In the genomic region with DNA sequence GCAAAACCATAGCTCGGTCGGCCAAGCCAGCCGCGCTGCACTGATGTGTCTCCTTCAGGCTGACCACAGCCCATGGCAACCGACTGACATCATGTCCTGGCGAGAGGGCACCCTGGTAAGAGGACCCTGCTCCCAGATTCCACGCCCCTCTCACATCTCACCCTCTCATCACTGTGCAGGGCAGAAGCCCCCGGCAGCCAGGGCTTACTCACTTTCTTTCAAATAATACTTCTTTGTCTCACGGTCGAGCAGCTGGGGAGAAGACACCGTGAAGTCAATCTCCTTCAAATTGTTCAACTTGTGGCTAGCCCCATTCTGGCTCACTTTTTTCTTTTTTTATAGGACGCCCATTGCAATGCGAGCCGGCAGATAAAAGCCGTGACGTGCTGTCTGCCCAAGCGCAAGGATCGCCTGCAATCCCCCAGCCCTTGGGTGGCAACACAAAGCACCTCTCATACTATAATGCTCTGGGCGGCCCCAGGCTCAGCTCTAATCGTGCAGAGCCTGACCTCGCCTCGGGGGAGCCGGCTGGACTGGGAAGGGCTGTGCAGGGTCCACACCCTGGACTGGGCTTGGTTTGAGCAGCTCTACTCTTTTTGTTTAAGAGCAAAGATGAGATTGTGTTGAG, we compare ENCODE assay signal across 13 cellular contexts. TPM values are rescaled to one million over a fixed set of nuclear protein-coding genes. Genes with fewer than 3 reads are reported as not detected.
DNase-seq lines count a peak whose midpoint lies in the region; ATAC-seq, FAIRE-seq and TF ChIP-seq lines count a peak whose summit lies in the region.
"Had no signal": no experiment of that assay in that cellular context is flagged by ENCODE, and none has a peak within 500 bp of the region (broad histone marks: within the 10 kb centered on the region; RNA-seq: fewer than 3 reads in every experiment).

No MANE protein-coding gene starts in this region.

- H3K9me3 ChIP-seq in hepatocyte (ENCODE audit: low read depth) = no peaks in the 10 kb centered on the region

- peak overlapping the region; percentile 79 for H3K27ac ChIP-seq in hepatocyte
- H3K27ac ChIP-seq: parathyroid adenoma had no signal

- no peak for ATAC-seq in HG02870 (IDR thresholded peaks at IDR 0.05; ENCODE audit: unreplicated experiment)
- no peak for ATAC-seq in GM19023 (IDR thresholded peaks at IDR 0.05; ENCODE audit: unreplicated experiment)
- ATAC-seq: PC-3 had no signal

- H3K4me2 ChIP-seq in hepatocyte = peak overlapping the region; percentile 66

- TF ChIP-seq CTCF in hepatocyte (IDR thresholded peaks at IDR 0.05; ENCODE audit: poor library complexity) = no peak

- no peak overlapping the region for H2AFZ ChIP-seq in hepatocyte
- H2AFZ ChIP-seq: parathyroid adenoma had no signal

- no peaks in the 10 kb centered on the region for H3K27me3 ChIP-seq in hepatocyte

- H3K4me3 ChIP-seq in hepatocyte (no peak overlapping the region), skeletal muscle cell (ENCODE audit: low read depth, low read length) (no peak overlapping the region)

- H3K36me3 ChIP-seq in hepatocyte (replicated peaks; ENCODE audit: insufficient read depth, low read depth) = no peaks in the 10 kb centered on the region

- peaks cover 99% of the 10 kb centered on the region for H3K79me2 ChIP-seq in hepatocyte

- WGBS in hepatocyte (ENCODE audit: low lambda C conversion rate, missing lambda C conversion rate) = 28% methylated on average over 23 of the region's 23 CpGs

- DNase-seq in HTR-8/SVneo (ENCODE audit: insufficient read length, low spot score) (peak; percentile 41), astrocyte of the hippocampus (ENCODE audit: low read depth, low spot score) (peak; percentile 94), hepatocyte (ENCODE audit: low spot score) (peak; percentile 72), skeletal muscle cell (ENCODE audit: low read depth) (peak; percentile 61), DMS153 (lab: John Stamatoyannopoulos, UW) (no peak), SIG-M5 (lab: John Stamatoyannopoulos, UW) (no peak)
- DNase-seq: activated CD4-positive, alpha-beta T cell treated with anti-CD3 and anti-CD28 coated beads for 4 hours; DND-41; MM.1S; PC-3 had no signal

- FAIRE-seq in HTR-8/SVneo (lab: Jason Lieb, UNC) = no peak

- H4K20me1 ChIP-seq in hepatocyte (ENCODE audit: insufficient read depth, poor library complexity, severe bottlenecking) = peaks cover 86% of the 10 kb centered on the region

- H3K9me2 ChIP-seq in hepatocyte (replicated peaks; ENCODE audit: insufficient read depth) = no peaks in the 10 kb centered on the region

- H3K4me1 ChIP-seq in hepatocyte (ENCODE audit: insufficient read depth) = peaks cover 64% of the 10 kb centered on the region

RNA-seq across cellular contexts. Expression of a gene that starts 33.6 kb away (rescaled TPM):
- 99.3 and 109 TPM in 2 replicates for total RNA-seq in hepatocyte
- 57.9 and 70.5 TPM in 2 replicates for polyA plus RNA-seq in hepatocyte

Comparison
In these comparisons a context has a peak if more than half of its experiments do, and no peak if none do; other contexts are left out.
1. DNase-seq: peak in HTR-8/SVneo (single experiment), astrocyte of the hippocampus (single experiment), hepatocyte (single experiment) and skeletal muscle cell (single experiment); none in DMS153 (single experiment) and SIG-M5 (single experiment).